ENCODE assay signal across 30 cellular contexts in the genomic region with DNA sequence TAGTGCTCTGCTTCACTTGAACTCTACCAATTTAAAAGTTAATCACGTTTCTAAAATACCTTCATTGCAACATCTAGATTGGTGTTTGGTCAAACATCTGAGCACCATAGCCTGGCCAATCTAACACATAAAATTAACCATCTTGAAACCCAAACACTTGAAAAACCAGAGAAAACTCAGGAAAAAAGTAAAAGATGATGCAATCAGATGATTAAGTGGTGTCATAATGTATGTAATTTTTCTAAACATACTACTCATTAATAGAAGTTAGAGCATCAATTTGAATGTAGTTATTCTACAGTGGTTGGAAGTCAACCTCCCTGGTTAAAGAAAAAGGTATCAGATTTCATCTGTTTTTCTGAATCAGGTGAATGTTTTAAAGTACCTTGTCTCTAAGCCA.
"Had no signal": no experiment of that assay in that cellular context is flagged by ENCODE, and none has a peak within 500 bp of the region (broad histone marks: within the 10 kb centered on the region; RNA-seq: fewer than 3 reads in every experiment).

No MANE protein-coding gene starts in this region.

- H3K4me1 Mint-ChIP-seq: memory B cell, naive B cell had no signal

- H3K27ac Mint-ChIP-seq: memory B cell; mesothelial cell of epicardium; naive B cell; natural killer cell treated with Interleukin-12 subunit alpha and Interleukin-12 subunit beta and Interleukin-15 and Interleukin-18, amount 100 ng/mL, for 72 hours; neural progenitor cell; progenitor cell of endocrine pancreas had no signal

- H3K36me3 ChIP-seq: esophagus muscularis mucosa, gastroesophageal sphincter, heart left ventricle, neural progenitor cell, stomach, thyroid gland, vagina had no signal

- H3K4me3 ChIP-seq: esophagus muscularis mucosa, gastroesophageal sphincter, heart left ventricle, hepatocyte, lung, mucosa of descending colon, neural progenitor cell, smooth muscle cell, stomach, thyroid gland, vagina had no signal

- H3K9me3 Mint-ChIP-seq: natural killer cell treated with Interleukin-12 subunit alpha and Interleukin-12 subunit beta and Interleukin-15 and Interleukin-18, amount 100 ng/mL, for 72 hours had no signal

- H3K27me3 ChIP-seq: esophagus muscularis mucosa, foreskin keratinocyte, gastroesophageal sphincter, heart left ventricle, hepatocyte, neural progenitor cell, stomach, thyroid gland, vagina had no signal

- H3K4me2 ChIP-seq: hepatocyte, neural progenitor cell, smooth muscle cell had no signal

- H3K9ac ChIP-seq: neural progenitor cell, parathyroid adenoma had no signal

- ATAC-seq: foreskin keratinocyte; gastroesophageal sphincter; heart left ventricle; left lobe of liver; mucosa of descending colon; natural killer cell treated with Interleukin-12 subunit alpha and Interleukin-12 subunit beta and Interleukin-15 and Interleukin-18, amount 100 ng/mL, for 72 hours; sciatic nerve had no signal

- H3K79me2 ChIP-seq: hepatocyte, parathyroid adenoma had no signal

- H3K36me3 Mint-ChIP-seq: mesothelial cell of epicardium; naive B cell; natural killer cell treated with Interleukin-12 subunit alpha and Interleukin-12 subunit beta and Interleukin-15 and Interleukin-18, amount 100 ng/mL, for 72 hours had no signal

- FAIRE-seq: endothelial cell of umbilical vein had no signal

- H3K4me3 Mint-ChIP-seq: memory B cell; mesothelial cell of epicardium; naive B cell; natural killer cell treated with Interleukin-12 subunit alpha and Interleukin-12 subunit beta and Interleukin-15 and Interleukin-18, amount 100 ng/mL, for 72 hours; neural progenitor cell had no signal

- H3K9me3 ChIP-seq: esophagus muscularis mucosa, gastroesophageal sphincter, heart left ventricle, mucosa of descending colon, stomach, thyroid gland, vagina had no signal

- H3K27ac ChIP-seq: foreskin keratinocyte, heart left ventricle, hepatocyte, neural progenitor cell, parathyroid adenoma, stomach, thyroid gland, vagina had no signal

- H2AFZ ChIP-seq: hepatocyte, neural progenitor cell, parathyroid adenoma had no signal

- H3K4me1 ChIP-seq: foreskin keratinocyte, heart left ventricle, parathyroid adenoma, stomach, thyroid gland had no signal

- DNase-seq: dermis blood vessel endothelial cell; effector memory CD4-positive, alpha-beta T cell; foreskin keratinocyte; heart left ventricle; kidney; mucosa of descending colon; naive B cell; stimulated activated CD4-positive, alpha-beta T cell treated with anti-CD3 and anti-CD28 coated beads, Interleukin-12 subunit alpha, Interleukin-12 subunit beta, amount 100 ng/mL, for 4 hours; stimulated activated CD4-positive, alpha-beta T cell treated with anti-CD3 and anti-CD28 coated beads, Interleukin-1b, Interleukin-23, amount 100 ng/mL, for 48 hours; stimulated activated CD4-positive, alpha-beta T cell treated with anti-CD3 and anti-CD28 coated beads, Interleukin-4, amount 100 ng/mL, for 1 hour; stimulated activated CD8-positive, alpha-beta memory T cell treated with anti-CD3 and anti-CD28 coated beads, Interleukin-4, amount 100 ng/mL, for 48 hours; stimulated activated naive CD4-positive, alpha-beta T cell; stomach; thyroid gland; trophoblast cell had no signal

- H3K27me3 Mint-ChIP-seq: memory B cell; natural killer cell treated with Interleukin-12 subunit alpha and Interleukin-12 subunit beta and Interleukin-15 and Interleukin-18, amount 100 ng/mL, for 72 hours; progenitor cell of endocrine pancreas had no signal
